In genomic region chr10:89269822-89270483, GRCh38 we compare ENCODE assay signal across 1 cellular context.
TF ChIP-seq lines count a peak whose summit lies in the region.

No MANE protein-coding gene starts in this region.

TF ChIP-seq in HepG2, 621 proteins besides CTCF, POLR2A, EP300 and RAD21 (continues in another document):
- 0 out of 2 replicates have a peak, but pooled peaks have one; percentile 34 for TF ChIP-seq ELF3 (CRISPR knock-in tag; IDR thresholded peaks at IDR 0.05)
- TF ChIP-seq DR1 (CRISPR knock-in tag; IDR thresholded peaks at IDR 0.05), result no peak
- TF ChIP-seq HMG20A (CRISPR knock-in tag; IDR thresholded peaks at IDR 0.05; ENCODE audit: borderline replicate concordance), result peak; percentile 74
- TF ChIP-seq ZNF629 (CRISPR knock-in tag; conservative IDR thresholded peaks at IDR 0.05), result 0 out of 2 replicates have a peak, but pooled peaks have one; percentile 11
- TF ChIP-seq KLF6 (CRISPR knock-in tag; IDR thresholded peaks at IDR 0.05), result 0 out of 2 replicates have a peak, but pooled peaks have one; percentile 24
- no peak for TF ChIP-seq RFX3 (CRISPR knock-in tag; IDR thresholded peaks at IDR 0.05)
- 0 out of 2 replicates have a peak, but pooled peaks have one; percentile 30 for TF ChIP-seq TRIM24 (CRISPR knock-in tag; IDR thresholded peaks at IDR 0.05)
- peak in 1 of 2 experiments; percentile 52; a peak in 1 of 4 replicates for TF ChIP-seq KLF16 (CRISPR knock-in tag; IDR thresholded peaks at IDR 0.05)
- no peak for TF ChIP-seq SOX13 (IDR thresholded peaks at IDR 0.05)
- TF ChIP-seq SOX13 (CRISPR knock-in tag; conservative IDR thresholded peaks at IDR 0.05 in 1 of 2, IDR thresholded peaks at IDR 0.05 in 1 of 2), result peak in 1 of 2 experiments; percentile 71; a peak in 2 of 4 replicates
- TF ChIP-seq CEBPG (CRISPR knock-in tag; IDR thresholded peaks at IDR 0.05), result peak; percentile 91
- TF ChIP-seq ASH2L (IDR thresholded peaks at IDR 0.05; ENCODE audit: insufficient read length, low read depth, low read length), result peak; percentile 21
- TF ChIP-seq AHDC1 (CRISPR knock-in tag; IDR thresholded peaks at IDR 0.05; ENCODE audit: borderline replicate concordance), result peak; percentile 80; the same call in 1 of the 2 replicates
- peak; percentile 30; the same call in 1 of the 2 replicates for TF ChIP-seq HOMEZ (CRISPR knock-in tag; IDR thresholded peaks at IDR 0.05; ENCODE audit: low read depth)
- no peak for TF ChIP-seq REL (CRISPR knock-in tag; conservative IDR thresholded peaks at IDR 0.05)
- peak; percentile 75 for TF ChIP-seq BCL6 (CRISPR knock-in tag; IDR thresholded peaks at IDR 0.05)
- peak; percentile 38; the same call in 1 of the 2 replicates for TF ChIP-seq RARA (CRISPR knock-in tag; IDR thresholded peaks at IDR 0.05)
- no peak for TF ChIP-seq ZNF407 (CRISPR knock-in tag; IDR thresholded peaks at IDR 0.05; ENCODE audit: not compliant biosample characterization)
- TF ChIP-seq THAP11 (CRISPR knock-in tag; IDR thresholded peaks at IDR 0.05), result peak; percentile 40; the same call in 1 of the 2 replicates
- TF ChIP-seq ZMYM4 (CRISPR knock-in tag; IDR thresholded peaks at IDR 0.05), result peak; percentile 51; the same call in 1 of the 2 replicates
- peak; percentile 92 for TF ChIP-seq HNF4A (CRISPR knock-in tag; IDR thresholded peaks at IDR 0.05)
- TF ChIP-seq WIZ (CRISPR knock-in tag; IDR thresholded peaks at IDR 0.05), result no peak
- TF ChIP-seq KAT8 (CRISPR knock-in tag; IDR thresholded peaks at IDR 0.05), result 0 out of 2 replicates have a peak, but pooled peaks have one; percentile 36
- TF ChIP-seq MIXL1 (CRISPR knock-in tag; IDR thresholded peaks at IDR 0.05), result peak; percentile 85
- TF ChIP-seq ZNF383 (CRISPR knock-in tag; IDR thresholded peaks at IDR 0.05; ENCODE audit: borderline replicate concordance), result no peak
- peak; percentile 35; the same call in 1 of the 2 replicates for TF ChIP-seq SAP130 (CRISPR knock-in tag; IDR thresholded peaks at IDR 0.05; ENCODE audit: low read depth)
- peak; percentile 27; the same call in 1 of the 2 replicates for TF ChIP-seq CREM (IDR thresholded peaks at IDR 0.05)
- no peak for TF ChIP-seq CREM (CRISPR knock-in tag; IDR thresholded peaks at IDR 0.05)
- peak; percentile 57; the same call in 1 of the 2 replicates for TF ChIP-seq NCOA2 (CRISPR knock-in tag; IDR thresholded peaks at IDR 0.05)
- peak; percentile 32; the same call in 1 of the 2 replicates for TF ChIP-seq SMC3 (IDR thresholded peaks at IDR 0.05; ENCODE audit: low read length)
- TF ChIP-seq SALL1 (CRISPR knock-in tag; IDR thresholded peaks at IDR 0.05), result peak; percentile 38; the same call in 1 of the 2 replicates
- 0 out of 2 replicates have a peak, but pooled peaks have one; percentile 29 for TF ChIP-seq KDM6A (CRISPR knock-in tag; IDR thresholded peaks at IDR 0.05; ENCODE audit: low read depth)
- TF ChIP-seq PPARG (CRISPR knock-in tag; conservative IDR thresholded peaks at IDR 0.05), result peak; percentile 99
- 0 out of 2 replicates have a peak, but pooled peaks have one; percentile 33 for TF ChIP-seq RCOR2 (CRISPR knock-in tag; IDR thresholded peaks at IDR 0.05)
- TF ChIP-seq ZMYM2 (CRISPR knock-in tag; IDR thresholded peaks at IDR 0.05), result 0 out of 2 replicates have a peak, but pooled peaks have one; percentile 24
- TF ChIP-seq SOX6 (IDR thresholded peaks at IDR 0.05), result no peak
- peak; percentile 63; the same call in 1 of the 2 replicates for TF ChIP-seq SOX6 (CRISPR knock-in tag; IDR thresholded peaks at IDR 0.05)
- TF ChIP-seq PAXIP1 (CRISPR knock-in tag; conservative IDR thresholded peaks at IDR 0.05), result peak; percentile 81
- no peak for TF ChIP-seq XBP1 (CRISPR knock-in tag; IDR thresholded peaks at IDR 0.05)
- TF ChIP-seq JDP2 (CRISPR knock-in tag; IDR thresholded peaks at IDR 0.05; ENCODE audit: borderline replicate concordance), result no peak
- peak; percentile 39; the same call in 1 of the 2 replicates for TF ChIP-seq FOXA3 (CRISPR knock-in tag; IDR thresholded peaks at IDR 0.05)
- TF ChIP-seq CEBPB (IDR thresholded peaks at IDR 0.05; ENCODE audit: borderline replicate concordance, low read depth, low read length), result peak; percentile 95
- TF ChIP-seq NR2C2 (CRISPR knock-in tag; IDR thresholded peaks at IDR 0.05; ENCODE audit: borderline replicate concordance), result peak; percentile 23; the same call in 1 of the 2 replicates
- 0 out of 4 replicates have a peak, but pooled peaks of 1 of the 2 experiments have one; percentile 12 for TF ChIP-seq NR2F1 (CRISPR knock-in tag; IDR thresholded peaks at IDR 0.05)
- TF ChIP-seq ZNF569 (CRISPR knock-in tag; IDR thresholded peaks at IDR 0.05; ENCODE audit: borderline replicate concordance), result no peak
- TF ChIP-seq ZEB1 (IDR thresholded peaks at IDR 0.05; ENCODE audit: insufficient replicate concordance, low read depth), result no peak
